Comparison of ENCODE assay signal across 12 cellular contexts in genomic region chr7:122304996-122305421, GRCh38. TPM values are rescaled to one million over a fixed set of nuclear protein-coding genes. Genes with fewer than 3 reads are reported as not detected.
DNase-seq lines count a peak whose midpoint lies in the region; ATAC-seq, FAIRE-seq and TF ChIP-seq lines count a peak whose summit lies in the region.
"Had no signal": no experiment of that assay in that cellular context is flagged by ENCODE, and none has a peak within 500 bp of the region (broad histone marks: within the 10 kb centered on the region; RNA-seq: fewer than 3 reads in every experiment).

No MANE protein-coding gene starts in this region.

- H3K4me1 ChIP-seq in A549 = no peaks in the 10 kb centered on the region
- peaks cover 43% of the 10 kb centered on the region for H3K4me1 ChIP-seq in HUES64 (ENCODE audit: insufficient read depth, low read length)
- H3K4me1 ChIP-seq in esophagus squamous epithelium = peaks cover 16 to 54% (median 36%) of the 10 kb centered on the region in 3 donors

- H3K27me3 Mint-ChIP-seq in nephron progenitor cell (ENCODE audit: low read depth, poor library complexity) = peaks cover 100% of the 10 kb centered on the region
- peaks cover 91 to 94% (median 92%) of the 10 kb centered on the region in 3 donors for H3K27me3 Mint-ChIP-seq in CD14-positive monocyte (ENCODE audit: low read depth in 3 of 3)

- CTCF ChIA-PET in A549 (lab: Yijun Ruan, JAX) = no interaction called here

- H3K4me3 ChIP-seq in A549 (no peak overlapping the region; the same call in 2 of the 3 replicates), HUES64 (ENCODE audit: low read length) (peak overlapping the region; percentile 75), esophagus squamous epithelium (peak overlapping the region in 3 of 4 donors; percentile 20 to 58 (median 37))

- H3K4me2 ChIP-seq in A549 = peak overlapping the region; percentile 37

- H3K27ac Mint-ChIP-seq in nephron progenitor cell = no peak overlapping the region
- no peak overlapping the region for H3K27ac Mint-ChIP-seq in CD14-positive monocyte
- H3K27ac Mint-ChIP-seq: CD4-positive, CD25-positive, alpha-beta regulatory T cell had no signal

- intact Hi-C loops in esophagus squamous epithelium (cut with DNase I) = no loop called here
- intact Hi-C loops in CD14-positive monocyte (cut with micrococcal nuclease) = no loop called here

- TF ChIP-seq CTCF in A549 (IDR thresholded peaks at IDR 0.05) (no peak), esophagus squamous epithelium (IDR thresholded peaks at IDR 0.05) (no peak), nephron progenitor cell (IDR thresholded peaks at IDR 0.05) (no peak), CD14-positive monocyte (IDR thresholded peaks at IDR 0.05) (no peak), GM20000 (IDR thresholded peaks at IDR 0.05; ENCODE audit: extremely low read depth, missing control alignments) (no peak)

- H3K4me1 Mint-ChIP-seq in nephron progenitor cell (peaks cover 36% of the 10 kb centered on the region), CD14-positive monocyte (no peaks in the 10 kb centered on the region)

- DNase-seq in A549 (ENCODE audit: low read depth in 1 of 2, low spot score in 1 of 2) (no peak), esophagus squamous epithelium (lab: John Stamatoyannopoulos, UW) (no peak), nephron progenitor cell (no peak), hippocampal formation (lab: John Stamatoyannopoulos, UW) (no peak), CD14-positive monocyte (ENCODE audit: low spot score) (no peak), GM20000 (ENCODE audit: low spot score) (no peak)
- DNase-seq: CD4-positive, CD25-positive, alpha-beta regulatory T cell; occipital lobe had no signal

- H3K4me3 Mint-ChIP-seq in nephron progenitor cell (peak overlapping the region; percentile 67), CD14-positive monocyte (peak overlapping the region in 1 of 2 donors; percentile 81)
- H3K4me3 Mint-ChIP-seq: CD4-positive, CD25-positive, alpha-beta regulatory T cell had no signal

- H3K36me3 ChIP-seq in HUES64 (ENCODE audit: insufficient read depth, low read length) (peaks cover 4% of the 10 kb centered on the region; the same call in 1 of the 2 replicates), esophagus squamous epithelium (no peaks in the 10 kb centered on the region)

- POLR2A ChIA-PET in A549 (lab: Yijun Ruan, JAX) = no interaction called here

- 6% methylated on average over 8 of the region's 24 CpGs for WGBS in A549 (ENCODE audit: missing lambda C conversion rate)
- under 1% methylated on average over 24 of the region's 24 CpGs for WGBS in HUES64
- whole genome bisulfite sequencing in esophagus squamous epithelium, 2 donors = 0 to 5% methylated on average over 10 to 12 of the region's 24 CpGs

- no peak for ATAC-seq in A549
- ATAC-seq in GM21723 (IDR thresholded peaks at IDR 0.05; ENCODE audit: unreplicated experiment) = no peak

- H3K27me3 ChIP-seq in HUES64 (ENCODE audit: insufficient read depth, low read length) (peaks cover 100% of the 10 kb centered on the region), esophagus squamous epithelium (peaks cover 38 to 100% (median 84%) of the 10 kb centered on the region in 4 donors)

- H3K9me3 ChIP-seq in A549 (no peaks in the 10 kb centered on the region; the same call in 2 of the 3 replicates), HUES64 (ENCODE audit: insufficient read depth, low read depth, low read length) (no peaks in the 10 kb centered on the region), esophagus squamous epithelium (no peaks in the 10 kb centered on the region)

- no peak for TF ChIP-seq RAD21 in A549 (conservative IDR thresholded peaks at IDR 0.05 in 1 of 2, IDR thresholded peaks at IDR 0.05 in 1 of 2)

- no peaks in the 10 kb centered on the region for H3K36me3 Mint-ChIP-seq in nephron progenitor cell (ENCODE audit: low read depth)
- peaks cover 0 to 1% of the 10 kb centered on the region in 2 donors for H3K36me3 Mint-ChIP-seq in CD14-positive monocyte

- H3K9ac ChIP-seq in HUES64 (ENCODE audit: low read depth, low read length) = peak overlapping the region; percentile 56; the same call in 1 of the 2 replicates

- H3K27ac ChIP-seq in A549 (no peak overlapping the region), HUES64 (ENCODE audit: low read depth, low read length) (no peak overlapping the region), esophagus squamous epithelium (no peak overlapping the region)

- TF ChIP-seq POLR2A in A549 (IDR thresholded peaks at IDR 0.05; ENCODE audit: low read length) (no peak), esophagus squamous epithelium (IDR thresholded peaks at IDR 0.05) (no peak)

- TF ChIP-seq EP300 in A549 (IDR thresholded peaks at IDR 0.05) = no peak

- H3K9me3 Mint-ChIP-seq in nephron progenitor cell = no peaks in the 10 kb centered on the region
- peaks cover 4 to 46% (median 28%) of the 10 kb centered on the region in 7 donors for H3K9me3 Mint-ChIP-seq in CD14-positive monocyte

- FAIRE-seq in A549 (lab: Jason Lieb, UNC) = no peak
- FAIRE-seq: GM12891, RCC 7860 had no signal

TF ChIP-seq in A549, 52 proteins besides CTCF, POLR2A, EP300 and RAD21:
- TF ChIP-seq EHMT2 (IDR thresholded peaks at IDR 0.05; ENCODE audit: low read depth) (no peak), HOXB13 (CRISPR knock-in tag; IDR thresholded peaks at IDR 0.05; ENCODE audit: low read depth) (no peak), MYC (IDR thresholded peaks at IDR 0.05; ENCODE audit: borderline replicate concordance, low read length) (no peak), ZNF302 (CRISPR knock-in tag; IDR thresholded peaks at IDR 0.05) (no peak), MAZ (IDR thresholded peaks at IDR 0.05; ENCODE audit: borderline replicate concordance, low read depth, low read length) (no peak), MAFK (IDR thresholded peaks at IDR 0.05; ENCODE audit: partially characterized antibody) (no peak), EHF (CRISPR knock-in tag; IDR thresholded peaks at IDR 0.05) (no peak), PHF8 (IDR thresholded peaks at IDR 0.05; ENCODE audit: borderline replicate concordance, low read depth) (no peak), GATA3 (IDR thresholded peaks at IDR 0.05; ENCODE audit: borderline replicate concordance) (no peak), NFE2L2 (conservative IDR thresholded peaks at IDR 0.05; ENCODE audit: low read length) (no peak), RNF2 (IDR thresholded peaks at IDR 0.05; ENCODE audit: borderline replicate concordance, low read depth) (no peak), HDAC2 (IDR thresholded peaks at IDR 0.05) (no peak), JUNB (IDR thresholded peaks at IDR 0.05) (no peak), HOXB5 (CRISPR knock-in tag; IDR thresholded peaks at IDR 0.05) (no peak)
- TF ChIP-seq, protein P1, sequence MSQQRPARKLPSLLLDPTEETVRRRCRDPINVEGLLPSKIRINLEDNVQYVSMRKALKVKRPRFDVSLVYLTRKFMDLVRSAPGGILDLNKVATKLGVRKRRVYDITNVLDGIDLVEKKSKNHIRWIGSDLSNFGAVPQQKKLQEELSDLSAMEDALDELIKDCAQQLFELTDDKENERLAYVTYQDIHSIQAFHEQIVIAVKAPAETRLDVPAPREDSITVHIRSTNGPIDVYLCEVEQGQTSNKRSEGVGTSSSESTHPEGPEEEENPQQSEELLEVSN (IDR thresholded peaks at IDR 0.05; ENCODE audit: borderline replicate concordance, low read depth) = no peak

RNA-seq across cellular contexts. Expression of gene FEZF1, which starts 0.5 kb away (rescaled TPM):
- polyA plus RNA-seq in A549 (2011; rRNA removed) (not detected in 2 replicates), A549 (2017; fragmentation: RNase III; extraction: RNeasy Plus Mini Kit Qiagen cat#74134 plus additional on column Dnase treatment) (not detected in 3 replicates), CD14-positive monocyte (not detected)
- not detected in 2 replicates for polyA plus RNA-seq in A549 (2012; cell fraction: cytosol; rRNA removed)
- not detected in 2 replicates for polyA plus RNA-seq in A549 (2012; cell fraction: nucleus; rRNA removed)
- not detected in 2 replicates for polyA minus RNA-seq in A549 (2011; rRNA and poly(A)+ RNA removed)
- polyA plus RNA-seq in HUES64 (2013, experiment 1 of 2) = 3.4 TPM
- 3.5 TPM for polyA plus RNA-seq in HUES64 (2013, experiment 2 of 2)
- not detected for total RNA-seq in esophagus squamous epithelium
- total RNA-seq: CD4-positive, CD25-positive, alpha-beta regulatory T cell; occipital lobe had no signal
- polyA plus RNA-seq: CD4-positive, CD25-positive, alpha-beta regulatory T cell had no signal
